In the genomic region with DNA sequence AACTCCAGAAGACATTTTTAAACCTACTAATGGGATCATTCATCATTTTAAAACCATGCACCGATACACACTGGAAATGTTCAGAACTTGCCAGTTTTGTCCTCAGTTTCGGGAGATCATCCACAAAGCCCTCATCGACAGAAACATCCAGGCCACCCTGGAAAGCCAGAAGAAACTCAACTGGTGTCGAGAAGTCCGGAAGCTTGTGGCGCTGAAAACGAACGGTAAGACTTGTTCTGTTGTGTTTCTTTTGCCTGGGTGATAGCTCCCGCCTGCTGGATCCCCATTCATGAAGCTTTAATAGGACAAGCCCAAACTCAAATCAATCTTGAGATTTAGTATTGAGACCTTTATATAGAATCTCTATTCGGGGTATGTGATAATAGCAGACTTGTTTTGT, we compare ENCODE assay signal across 9 cellular contexts. TPM values are rescaled to one million over a fixed set of nuclear protein-coding genes. Genes with fewer than 3 reads are reported as not detected.
A peak's percentile ranks its signal among the peaks of the same experiment; 100 is the strongest.
DNase-seq lines count a peak whose midpoint lies in the region; ATAC-seq and TF ChIP-seq lines count a peak whose summit lies in the region.
"Had no signal": no experiment of that assay in that cellular context is flagged by ENCODE, and none has a peak within 500 bp of the region (broad histone marks: within the 10 kb centered on the region; RNA-seq: fewer than 3 reads in every experiment).

No MANE protein-coding gene starts in this region.

- CTCF ChIA-PET in activated CD8-positive, alpha-beta T cell treated with anti-CD3 and anti-CD28 coated beads, Interleukin-2, amount 10 ng/mL, durations not matched to agents 7 days and 5 days (lab: Charles Lee), result interaction anchor here (0.7 to 18.3 kb wide), 35 partner anchors 9 to 237 kb away, joined by 3 to 555 read pairs (median 5); no protein-coding TSS in a partner anchor
- CTCF ChIA-PET in HEK293T (lab: Yijun Ruan, JAX), result interaction anchor here (1.1 kb wide), 1 partner anchor 73 kb away, joined by 3 read pairs; no protein-coding TSS in a partner anchor

- H3K36me3 Mint-ChIP-seq in HFFc6 (ENCODE audit: low read depth), result peaks cover 30% of the 10 kb centered on the region
- H3K36me3 Mint-ChIP-seq in activated CD8-positive, alpha-beta T cell treated with anti-CD3 and anti-CD28 coated beads, Interleukin-2, amount 10 ng/mL, durations not matched to agents 7 days and 5 days (ENCODE audit: low read depth), result peaks cover 68% of the 10 kb centered on the region
- peaks cover 60 to 91% of the 10 kb centered on the region in 2 donors for H3K36me3 Mint-ChIP-seq in stimulated activated naive B cell treated with anti-CD40 and anti-IgM and Interleukin-4, amounts not matched to agents 10 μg/mL and 1 μg/mL and 100 μg/mL, for 72 hours

- H3K27me3 Mint-ChIP-seq in HFFc6 (ENCODE audit: insufficient read depth), result peaks cover 4% of the 10 kb centered on the region
- no peaks in the 10 kb centered on the region for H3K27me3 Mint-ChIP-seq in activated CD8-positive, alpha-beta T cell treated with anti-CD3 and anti-CD28 coated beads, Interleukin-2, amount 10 ng/mL, durations not matched to agents 7 days and 5 days (ENCODE audit: low read depth)
- H3K27me3 Mint-ChIP-seq in stimulated activated naive B cell treated with anti-CD40 and anti-IgM and Interleukin-4, amounts not matched to agents 10 μg/mL and 1 μg/mL and 100 μg/mL, for 72 hours, result no peaks in the 10 kb centered on the region

- no peak for DNase-seq in HFFc6
- no peak for DNase-seq in activated CD8-positive, alpha-beta T cell treated with anti-CD3 and anti-CD28 coated beads, Interleukin-2, amount 10 ng/mL, durations not matched to agents 7 days and 5 days
- no peak for DNase-seq in foreskin keratinocyte
- DNase-seq in stimulated activated naive B cell treated with anti-CD40 and anti-IgM and Interleukin-4, amounts not matched to agents 10 μg/mL and 1 μg/mL and 100 μg/mL, for 72 hours, result no peak
- no peak for DNase-seq in stimulated activated CD4-positive, alpha-beta T cell treated with anti-CD3 and anti-CD28 coated beads, Interleukin-12 subunit alpha, Interleukin-12 subunit beta, amount 100 ng/mL, for 4 hours
- no peak for DNase-seq in HEK293T (ENCODE audit: extremely low spot score)
- DNase-seq in NCI-H526 treated with DMSO at 0.1 percent for 48 hours (lab: John Stamatoyannopoulos, UW), result no peak
- DNase-seq: NCI-H446 treated with DMSO at 0.1 percent for 48 hours had no signal

- H3K27ac ChIP-seq in foreskin keratinocyte, result peak overlapping the region; percentile 67

- H3K27me3 ChIP-seq in foreskin keratinocyte, result no peaks in the 10 kb centered on the region

- TF ChIP-seq CTCF in HFFc6 (IDR thresholded peaks at IDR 0.05), result no peak
- TF ChIP-seq CTCF in foreskin keratinocyte (conservative IDR thresholded peaks at IDR 0.05), result no peak

- peak overlapping the region; percentile 25; the same call in 1 of the 2 replicates for H3K4me3 Mint-ChIP-seq in HFFc6
- H3K4me3 Mint-ChIP-seq in activated CD8-positive, alpha-beta T cell treated with anti-CD3 and anti-CD28 coated beads, Interleukin-2, amount 10 ng/mL, durations not matched to agents 7 days and 5 days, result peak overlapping the region; percentile 94
- peak overlapping the region; percentile 83 to 87 for H3K4me3 Mint-ChIP-seq in stimulated activated naive B cell treated with anti-CD40 and anti-IgM and Interleukin-4, amounts not matched to agents 10 μg/mL and 1 μg/mL and 100 μg/mL, for 72 hours

- peaks cover 20% of the 10 kb centered on the region for H3K4me1 ChIP-seq in foreskin keratinocyte

- no peak overlapping the region; the same call in 1 of the 2 replicates for H3K27ac Mint-ChIP-seq in HFFc6
- H3K27ac Mint-ChIP-seq in activated CD8-positive, alpha-beta T cell treated with anti-CD3 and anti-CD28 coated beads, Interleukin-2, amount 10 ng/mL, durations not matched to agents 7 days and 5 days, result peak overlapping the region; percentile 87
- peak overlapping the region; percentile 97 for H3K27ac Mint-ChIP-seq in stimulated activated naive B cell treated with anti-CD40 and anti-IgM and Interleukin-4, amounts not matched to agents 10 μg/mL and 1 μg/mL and 100 μg/mL, for 72 hours

- POLR2A ChIA-PET in activated CD8-positive, alpha-beta T cell treated with anti-CD3 and anti-CD28 coated beads, Interleukin-2, amount 10 ng/mL, durations not matched to agents 7 days and 5 days (lab: Charles Lee), result interaction anchor here (0.7 to 5.5 kb wide), 11 partner anchors 9 to 167 kb away, joined by 3 to 45 read pairs (median 10); no protein-coding TSS in a partner anchor
- POLR2A ChIA-PET in HEK293T (lab: Yijun Ruan, JAX), result interaction anchor here (1.0 kb wide), 1 partner anchor 10 kb away, joined by 3 read pairs; no protein-coding TSS in a partner anchor

- ATAC-seq in activated CD8-positive, alpha-beta T cell treated with anti-CD3 and anti-CD28 coated beads, Interleukin-2, amount 10 ng/mL, durations not matched to agents 7 days and 5 days, result no peak
- ATAC-seq in foreskin keratinocyte (no peak), HG02678 (IDR thresholded peaks at IDR 0.05; ENCODE audit: unreplicated experiment) (no peak)
- ATAC-seq in stimulated activated naive B cell treated with anti-CD40 and anti-IgM and Interleukin-4, amounts not matched to agents 10 μg/mL and 1 μg/mL and 100 μg/mL, for 72 hours (replicated peaks), result no peak

- no peaks in the 10 kb centered on the region for H3K9me3 Mint-ChIP-seq in HFFc6
- no peaks in the 10 kb centered on the region for H3K9me3 Mint-ChIP-seq in activated CD8-positive, alpha-beta T cell treated with anti-CD3 and anti-CD28 coated beads, Interleukin-2, amount 10 ng/mL, durations not matched to agents 7 days and 5 days (ENCODE audit: insufficient read depth)
- H3K9me3 Mint-ChIP-seq in stimulated activated naive B cell treated with anti-CD40 and anti-IgM and Interleukin-4, amounts not matched to agents 10 μg/mL and 1 μg/mL and 100 μg/mL, for 72 hours, result no peaks in the 10 kb centered on the region

- H3K4me1 Mint-ChIP-seq in HFFc6 (ENCODE audit: low read depth), result peaks cover 79% of the 10 kb centered on the region
- peaks cover 83% of the 10 kb centered on the region for H3K4me1 Mint-ChIP-seq in activated CD8-positive, alpha-beta T cell treated with anti-CD3 and anti-CD28 coated beads, Interleukin-2, amount 10 ng/mL, durations not matched to agents 7 days and 5 days (ENCODE audit: low read depth)
- peaks cover 22 to 67% of the 10 kb centered on the region in 2 donors for H3K4me1 Mint-ChIP-seq in stimulated activated naive B cell treated with anti-CD40 and anti-IgM and Interleukin-4, amounts not matched to agents 10 μg/mL and 1 μg/mL and 100 μg/mL, for 72 hours

TF ChIP-seq in HEK293T, 16 proteins besides CTCF, POLR2A, EP300 and RAD21:
- TF ChIP-seq L3MBTL2 (conservative IDR thresholded peaks at IDR 0.05), result no peak
- TF ChIP-seq BHLHE40 (IDR thresholded peaks at IDR 0.05; ENCODE audit: borderline replicate concordance), result no peak
- TF ChIP-seq TARDBP (IDR thresholded peaks at IDR 0.05), result no peak
- no peak for TF ChIP-seq FOXM1 (IDR thresholded peaks at IDR 0.05; ENCODE audit: borderline replicate concordance)
- no peak for TF ChIP-seq SUZ12 (IDR thresholded peaks at IDR 0.05)
- no peak for TF ChIP-seq ARNT (IDR thresholded peaks at IDR 0.05)
- no peak for TF ChIP-seq NFRKB (IDR thresholded peaks at IDR 0.05)
- TF ChIP-seq FOXK2 (IDR thresholded peaks at IDR 0.05), result no peak
- TF ChIP-seq, protein P1, sequence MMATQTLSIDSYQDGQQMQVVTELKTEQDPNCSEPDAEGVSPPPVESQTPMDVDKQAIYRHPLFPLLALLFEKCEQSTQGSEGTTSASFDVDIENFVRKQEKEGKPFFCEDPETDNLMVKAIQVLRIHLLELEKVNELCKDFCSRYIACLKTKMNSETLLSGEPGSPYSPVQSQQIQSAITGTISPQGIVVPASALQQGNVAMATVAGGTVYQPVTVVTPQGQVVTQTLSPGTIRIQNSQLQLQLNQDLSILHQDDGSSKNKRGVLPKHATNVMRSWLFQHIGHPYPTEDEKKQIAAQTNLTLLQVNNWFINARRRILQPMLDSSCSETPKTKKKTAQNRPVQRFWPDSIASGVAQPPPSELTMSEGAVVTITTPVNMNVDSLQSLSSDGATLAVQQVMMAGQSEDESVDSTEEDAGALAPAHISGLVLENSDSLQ (IDR thresholded peaks at IDR 0.05), result no peak

RNA-seq across cellular contexts. Expression of gene TNFAIP3, which starts 4.2 kb away (rescaled TPM):
- 10 to 100 TPM in 1 of 6 experiments, 1 to 10 TPM in 5; 4.5 to 17.2 (median 7.8) TPM for total RNA-seq in HFFc6 (2021; fragmentation: NEBNext Ultra II Directional; extraction: Animal tissue kit (Norgen Biotek cat#: 25700))
- 10 to 100 TPM; 29.6 to 34.5 TPM for total RNA-seq in activated CD8-positive, alpha-beta T cell treated with anti-CD3 and anti-CD28 coated beads, Interleukin-2, amount 10 ng/mL, durations not matched to agents 7 days and 5 days
- 70.7 and 92.9 TPM in 2 replicates for total RNA-seq in foreskin keratinocyte
- 24.8 and 27.1 TPM in 2 replicates for polyA plus RNA-seq in foreskin keratinocyte

Comparison
In these comparisons a context has a peak if more than half of its experiments do, and no peak if none do; other contexts are left out.
1. H3K4me3 Mint-ChIP-seq: peak in every context shown above with its lines; median percentile 94 in activated CD8-positive, alpha-beta T cell treated with anti-CD3 and anti-CD28 coated beads, Interleukin-2, amount 10 ng/mL, durations not matched to agents 7 days and 5 days; 85 in stimulated activated naive B cell treated with anti-CD40 and anti-IgM and Interleukin-4, amounts not matched to agents 10 μg/mL and 1 μg/mL and 100 μg/mL, for 72 hours; 25 in HFFc6.